11 cellular contexts compared by ENCODE assay signal in genomic region chrX:101219840-101220191, GRCh38. TPM values are rescaled to one million over a fixed set of nuclear protein-coding genes. Genes with fewer than 3 reads are reported as not detected.
DNase-seq lines count a peak whose midpoint lies in the region; ATAC-seq and TF ChIP-seq lines count a peak whose summit lies in the region.
"Had no signal": no experiment of that assay in that cellular context is flagged by ENCODE, and none has a peak within 500 bp of the region (broad histone marks: within the 10 kb centered on the region; RNA-seq: fewer than 3 reads in every experiment).

No MANE protein-coding gene starts in this region.

- H3K27me3 Mint-ChIP-seq in HFFc6 (ENCODE audit: insufficient read depth), result no peaks in the 10 kb centered on the region; the same call in 1 of the 2 replicates
- H3K27me3 Mint-ChIP-seq in mesothelial cell of epicardium (ENCODE audit: low read depth), result no peaks in the 10 kb centered on the region
- H3K27me3 Mint-ChIP-seq: stimulated activated memory B cell treated with anti-CD40 and anti-IgM and Interleukin-4, amounts not matched to agents 10 μg/mL and 1 μg/mL and 100 μg/mL, for 72 hours had no signal

- H3K36me3 Mint-ChIP-seq in HFFc6 (ENCODE audit: low read depth), result no peaks in the 10 kb centered on the region
- no peaks in the 10 kb centered on the region for H3K36me3 Mint-ChIP-seq in mesothelial cell of epicardium
- H3K36me3 Mint-ChIP-seq: stimulated activated memory B cell treated with anti-CD40 and anti-IgM and Interleukin-4, amounts not matched to agents 10 μg/mL and 1 μg/mL and 100 μg/mL, for 72 hours had no signal

- no peak overlapping the region for H3K4me3 Mint-ChIP-seq in HFFc6
- H3K4me3 Mint-ChIP-seq in mesothelial cell of epicardium, result peak overlapping the region; percentile 46
- H3K4me3 Mint-ChIP-seq: stimulated activated memory B cell treated with anti-CD40 and anti-IgM and Interleukin-4, amounts not matched to agents 10 μg/mL and 1 μg/mL and 100 μg/mL, for 72 hours had no signal

- H3K36me3 ChIP-seq in brain microvascular endothelial cell (replicated peaks) (no peaks in the 10 kb centered on the region), breast epithelium (no peaks in the 10 kb centered on the region), H7 (replicated peaks; ENCODE audit: control insufficient read depth, insufficient read depth, low read length) (no peaks in the 10 kb centered on the region)

- H3K9me3 Mint-ChIP-seq in HFFc6 (no peaks in the 10 kb centered on the region), mesothelial cell of epicardium (peaks cover 3% of the 10 kb centered on the region)
- H3K9me3 Mint-ChIP-seq: stimulated activated memory B cell treated with anti-CD40 and anti-IgM and Interleukin-4, amounts not matched to agents 10 μg/mL and 1 μg/mL and 100 μg/mL, for 72 hours had no signal

- intact Hi-C loops in breast epithelium (cut with DNase I; ENCODE audit: low total_unique reads), result no loop called here

- peak overlapping the region; percentile 69 for H3K27ac Mint-ChIP-seq in HFFc6
- peak overlapping the region; percentile 62 for H3K27ac Mint-ChIP-seq in mesothelial cell of epicardium
- H3K27ac Mint-ChIP-seq: stimulated activated memory B cell treated with anti-CD40 and anti-IgM and Interleukin-4, amounts not matched to agents 10 μg/mL and 1 μg/mL and 100 μg/mL, for 72 hours had no signal

- H3K4me1 Mint-ChIP-seq in HFFc6 (ENCODE audit: low read depth), result peaks cover 26% of the 10 kb centered on the region
- peaks cover 4% of the 10 kb centered on the region for H3K4me1 Mint-ChIP-seq in mesothelial cell of epicardium
- H3K4me1 Mint-ChIP-seq: stimulated activated memory B cell treated with anti-CD40 and anti-IgM and Interleukin-4, amounts not matched to agents 10 μg/mL and 1 μg/mL and 100 μg/mL, for 72 hours had no signal

- H3K27me3 ChIP-seq in brain microvascular endothelial cell (replicated peaks) (no peaks in the 10 kb centered on the region), breast epithelium (peaks cover 0 to 48% of the 10 kb centered on the region in 2 donors), H7 (ENCODE audit: control insufficient read depth, insufficient read depth, low read length) (no peaks in the 10 kb centered on the region)

- no peak for TF ChIP-seq POLR2A in breast epithelium (IDR thresholded peaks at IDR 0.05)

- peak overlapping the region; percentile 68 for H3K27ac ChIP-seq in brain microvascular endothelial cell
- H3K27ac ChIP-seq in breast epithelium, result no peak overlapping the region

- DNase-seq in AG20443 (ENCODE audit: low spot score) (peak; percentile 33), HFFc6 (peak; percentile 2), brain microvascular endothelial cell (peak; percentile 55), mesothelial cell of epicardium (ENCODE audit: low spot score in 2 of 2, unreplicated experiment in 2 of 2) (no peak), breast epithelium (ENCODE audit: low spot score in 2 of 2) (no peak), GOT3 (lab: John Stamatoyannopoulos, UW) (no peak), H7 (no peak)
- DNase-seq: DMS153, left colon had no signal

- H3K4me1 ChIP-seq in breast epithelium, result no peaks in the 10 kb centered on the region

- no peak for ATAC-seq in GM19035 (IDR thresholded peaks at IDR 0.05; ENCODE audit: unreplicated experiment)
- ATAC-seq: stimulated activated memory B cell treated with anti-CD40 and anti-IgM and Interleukin-4, amounts not matched to agents 10 μg/mL and 1 μg/mL and 100 μg/mL, for 72 hours had no signal

- no peaks in the 10 kb centered on the region for H3K9me3 ChIP-seq in breast epithelium

- in situ Hi-C loops in brain microvascular endothelial cell (cut with HindIII; ENCODE audit: low pct_ligation_motif_present, low sequenced_read_pairs), result no loop called here

- TF ChIP-seq CTCF in HFFc6 (IDR thresholded peaks at IDR 0.05) (no peak), brain microvascular endothelial cell (IDR thresholded peaks at IDR 0.05; ENCODE audit: low read depth, low read length, missing control alignments) (no peak), mesothelial cell of epicardium (IDR thresholded peaks at IDR 0.05; ENCODE audit: unreplicated experiment) (no peak), breast epithelium (IDR thresholded peaks at IDR 0.05) (no peak)

- H3K4me3 ChIP-seq in brain microvascular endothelial cell (ENCODE audit: low read depth, low read length), result peak overlapping the region; percentile 50
- H3K4me3 ChIP-seq in breast epithelium, result no peak overlapping the region
- no peak overlapping the region for H3K4me3 ChIP-seq in H7 (ENCODE audit: insufficient read depth, low read depth, low read length)

RNA-seq across cellular contexts. Expression of gene DRP2, which starts 0.2 kb away (rescaled TPM):
- total RNA-seq in HFFc6 (2021; fragmentation: NEBNext Ultra II Directional; extraction: Animal tissue kit (Norgen Biotek cat#: 25700)), result under 1 TPM; 0.30 to 0.55 (median 0.37) TPM
- total RNA-seq in mesothelial cell of epicardium, result 3.9 to 4.4 TPM (median 4.2 TPM) in 3 replicates
- under 1 TPM; under 0.01 TPM for total RNA-seq in breast epithelium
- 0.17 and 0.26 TPM in 2 replicates for total RNA-seq in H7 (2014; rRNA removed; shearing (Covaris generic))

Comparison
In these comparisons a context has a peak if more than half of its experiments do, and no peak if none do; other contexts are left out.
1. DNase-seq: peak in AG20443 (single experiment), HFFc6 (single experiment) and brain microvascular endothelial cell (single experiment); none in mesothelial cell of epicardium (0 of 2), breast epithelium (0 of 2), GOT3 (single experiment) and H7 (single experiment).